ENCODE assay signal across 23 cellular contexts in the genomic region with DNA sequence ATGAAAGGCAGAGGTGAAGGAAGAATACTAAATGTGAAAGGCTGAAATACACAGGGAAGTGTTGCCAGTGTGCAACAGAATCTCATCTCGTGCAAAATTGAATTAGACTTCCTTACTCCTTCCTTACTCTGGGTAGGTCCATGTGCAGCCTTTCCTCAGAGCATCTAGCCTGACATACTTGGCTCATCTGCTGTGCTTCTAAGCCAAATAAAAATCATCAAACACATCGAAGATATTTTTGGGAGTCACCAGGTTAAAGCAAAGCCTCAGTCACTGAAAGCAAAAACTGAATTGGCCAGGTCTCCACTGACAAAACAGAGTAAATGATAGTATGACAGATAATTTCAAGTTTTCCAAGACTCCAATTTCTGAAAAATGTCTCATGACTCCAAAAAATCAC. TPM values are rescaled to one million over a fixed set of nuclear protein-coding genes. Genes with fewer than 3 reads are reported as not detected.
DNase-seq lines count a peak whose midpoint lies in the region; ATAC-seq and TF ChIP-seq lines count a peak whose summit lies in the region.
"Had no signal": no experiment of that assay in that cellular context is flagged by ENCODE, and none has a peak within 500 bp of the region (broad histone marks: within the 10 kb centered on the region; RNA-seq: fewer than 3 reads in every experiment).

No MANE protein-coding gene starts in this region.

- H3K9me3 ChIP-seq in cardiac muscle cell (ENCODE audit: low read depth): no peaks in the 10 kb centered on the region
- H3K9me3 ChIP-seq in MG63: no peaks in the 10 kb centered on the region
- H3K9me3 ChIP-seq: Caco-2, ovary had no signal

- H3K27me3 ChIP-seq in cardiac muscle cell: no peaks in the 10 kb centered on the region
- H3K27me3 ChIP-seq in MG63: no peaks in the 10 kb centered on the region
- H3K27me3 ChIP-seq: brain microvascular endothelial cell, ovary had no signal

- no peak overlapping the region for H3K4me3 Mint-ChIP-seq in T-helper 1 cell treated with Interleukin-12 subunit alpha and Interleukin-12 subunit beta and Interleukin-4 antibody, amounts not matched to agents 30 μg/mL and 1 μg/mL, for 36 hours
- H3K4me3 Mint-ChIP-seq in brain: no peak overlapping the region
- H3K4me3 Mint-ChIP-seq in stimulated activated effector memory CD8-positive, alpha-beta T cell treated with anti-CD3 and anti-CD28 coated beads, Interleukin-12 subunit alpha, Interleukin-12 subunit beta, amount 100 ng/mL, for 72 hours: no peak overlapping the region

- intact Hi-C loops in left ventricle myocardium superior (cut with micrococcal nuclease): no loop called here

- ATAC-seq in left ventricle myocardium superior: no peak
- ATAC-seq in stimulated activated effector memory CD8-positive, alpha-beta T cell treated with anti-CD3 and anti-CD28 coated beads, Interleukin-12 subunit alpha, Interleukin-12 subunit beta, amount 100 ng/mL, for 72 hours: no peak

- TF ChIP-seq CTCF in cardiac muscle cell (IDR thresholded peaks at IDR 0.05; ENCODE audit: low read depth, low read length): no peak
- TF ChIP-seq CTCF in brain (conservative IDR thresholded peaks at IDR 0.05): no peak

- no peak for DNase-seq in T-helper 1 cell
- DNase-seq in cardiac muscle cell (ENCODE audit: low read depth in 1 of 2, low spot score in 1 of 2): no peak
- no peak for DNase-seq in left ventricle myocardium superior
- no peak for DNase-seq in stimulated activated effector memory CD8-positive, alpha-beta T cell treated with anti-CD3 and anti-CD28 coated beads, Interleukin-12 subunit alpha, Interleukin-12 subunit beta, amount 100 ng/mL, for 72 hours (ENCODE audit: low spot score in 2 of 2)
- no peak for DNase-seq in MG63
- no peak for DNase-seq in NCI-H2227 (lab: John Stamatoyannopoulos, UW; ENCODE audit: unreplicated experiment)
- DNase-seq: activated CD4-positive, alpha-beta T cell treated with anti-CD3 and anti-CD28 coated beads, Interleukin-2, amount 50 U/mL, for 4 hours; activated T-cell treated with anti-CD3 and anti-CD28 coated beads for 4 hours; AML-193; brain microvascular endothelial cell; Caco-2; GM23248; NCI-H1092 treated with DMSO at 0.1 percent for 48 hours; NCI-H1930; NCI-H446 treated with DMSO at 0.1 percent for 48 hours; ovary; right cardiac atrium; SIG-M5; stimulated activated CD4-positive, alpha-beta T cell treated with anti-CD3 and anti-CD28 coated beads, Interleukin-12 subunit alpha, Interleukin-12 subunit beta, amount 100 ng/mL, for 4 hours; trophoblast cell had no signal

- peaks cover 38% of the 10 kb centered on the region for H3K36me3 Mint-ChIP-seq in T-helper 1 cell treated with Interleukin-12 subunit alpha and Interleukin-12 subunit beta and Interleukin-4 antibody, amounts not matched to agents 30 μg/mL and 1 μg/mL, for 36 hours (ENCODE audit: low read depth)
- peaks cover 16% of the 10 kb centered on the region for H3K36me3 Mint-ChIP-seq in brain
- peaks cover 43% of the 10 kb centered on the region for H3K36me3 Mint-ChIP-seq in stimulated activated effector memory CD8-positive, alpha-beta T cell treated with anti-CD3 and anti-CD28 coated beads, Interleukin-12 subunit alpha, Interleukin-12 subunit beta, amount 100 ng/mL, for 72 hours

- peaks cover 6% of the 10 kb centered on the region for H3K4me1 ChIP-seq in cardiac muscle cell (ENCODE audit: low read depth)
- H3K4me1 ChIP-seq: Caco-2 had no signal

- peaks cover 12% of the 10 kb centered on the region for H3K4me1 Mint-ChIP-seq in T-helper 1 cell treated with Interleukin-12 subunit alpha and Interleukin-12 subunit beta and Interleukin-4 antibody, amounts not matched to agents 30 μg/mL and 1 μg/mL, for 36 hours (ENCODE audit: low read depth)
- peaks cover 44% of the 10 kb centered on the region for H3K4me1 Mint-ChIP-seq in brain
- no peaks in the 10 kb centered on the region for H3K4me1 Mint-ChIP-seq in stimulated activated effector memory CD8-positive, alpha-beta T cell treated with anti-CD3 and anti-CD28 coated beads, Interleukin-12 subunit alpha, Interleukin-12 subunit beta, amount 100 ng/mL, for 72 hours

- no peak overlapping the region for H3K4me3 ChIP-seq in cardiac muscle cell
- no peak overlapping the region for H3K4me3 ChIP-seq in MG63
- H3K4me3 ChIP-seq: GM23248, ovary had no signal

- peak overlapping the region; percentile 44 for H3K27ac ChIP-seq in cardiac muscle cell
- H3K27ac ChIP-seq: 22Rv1, brain microvascular endothelial cell, GM23248, ovary had no signal

- H3K27me3 Mint-ChIP-seq in T-helper 1 cell treated with Interleukin-12 subunit alpha and Interleukin-12 subunit beta and Interleukin-4 antibody, amounts not matched to agents 30 μg/mL and 1 μg/mL, for 36 hours (ENCODE audit: low read depth): no peaks in the 10 kb centered on the region
- no peaks in the 10 kb centered on the region for H3K27me3 Mint-ChIP-seq in brain

- H3K36me3 ChIP-seq in cardiac muscle cell (peaks cover 18% of the 10 kb centered on the region), MG63 (no peaks in the 10 kb centered on the region)
- H3K36me3 ChIP-seq: ovary had no signal

- peak overlapping the region; percentile 27 for H3K27ac Mint-ChIP-seq in T-helper 1 cell treated with Interleukin-12 subunit alpha and Interleukin-12 subunit beta and Interleukin-4 antibody, amounts not matched to agents 30 μg/mL and 1 μg/mL, for 36 hours
- peak overlapping the region in 4 of 5 experiments; percentile 14 to 99 (median 62) for H3K27ac Mint-ChIP-seq in brain
- peak overlapping the region; percentile 74 for H3K27ac Mint-ChIP-seq in stimulated activated effector memory CD8-positive, alpha-beta T cell treated with anti-CD3 and anti-CD28 coated beads, Interleukin-12 subunit alpha, Interleukin-12 subunit beta, amount 100 ng/mL, for 72 hours

- H3K9me3 Mint-ChIP-seq in T-helper 1 cell treated with Interleukin-12 subunit alpha and Interleukin-12 subunit beta and Interleukin-4 antibody, amounts not matched to agents 30 μg/mL and 1 μg/mL, for 36 hours: no peaks in the 10 kb centered on the region
- H3K9me3 Mint-ChIP-seq in brain: no peaks in the 10 kb centered on the region
- no peaks in the 10 kb centered on the region for H3K9me3 Mint-ChIP-seq in stimulated activated effector memory CD8-positive, alpha-beta T cell treated with anti-CD3 and anti-CD28 coated beads, Interleukin-12 subunit alpha, Interleukin-12 subunit beta, amount 100 ng/mL, for 72 hours

RNA-seq across cellular contexts. Expression of a gene that starts 19.3 kb away (rescaled TPM):
- total RNA-seq in cardiac muscle cell: 72.1 and 118 TPM in 2 replicates
- polyA plus RNA-seq in cardiac muscle cell: 65.8 and 97.8 TPM in 2 replicates
- 3.8 TPM for total RNA-seq in left ventricle myocardium superior
- 5.1 TPM for polyA plus RNA-seq in brain (ENCODE audit: insufficient read depth, low read depth, low replicate concordance)
- 9.8 and 13.5 TPM in 2 replicates for total RNA-seq in MG63 (2014; rRNA removed; shearing (Covaris generic); ENCODE audit: low replicate concordance)
